Comparison of ENCODE assay signal across 3 cellular contexts in genomic region chr19:43547926-43548325, GRCh38. TPM values are rescaled to one million over a fixed set of nuclear protein-coding genes. Genes with fewer than 3 reads are reported as not detected.
"Had no signal": no experiment of that assay in that cellular context is flagged by ENCODE, and none has a peak within 500 bp of the region (broad histone marks: within the 10 kb centered on the region; RNA-seq: fewer than 3 reads in every experiment).

No MANE protein-coding gene starts in this region.

RNA-seq across cellular contexts. Expression of gene ZNF575, which starts 14.9 kb away (rescaled TPM):
- total RNA-seq: ascending aorta, bronchial epithelial cell, cardiac muscle cell had no signal
